23 cellular contexts compared by ENCODE assay signal in the genomic region with DNA sequence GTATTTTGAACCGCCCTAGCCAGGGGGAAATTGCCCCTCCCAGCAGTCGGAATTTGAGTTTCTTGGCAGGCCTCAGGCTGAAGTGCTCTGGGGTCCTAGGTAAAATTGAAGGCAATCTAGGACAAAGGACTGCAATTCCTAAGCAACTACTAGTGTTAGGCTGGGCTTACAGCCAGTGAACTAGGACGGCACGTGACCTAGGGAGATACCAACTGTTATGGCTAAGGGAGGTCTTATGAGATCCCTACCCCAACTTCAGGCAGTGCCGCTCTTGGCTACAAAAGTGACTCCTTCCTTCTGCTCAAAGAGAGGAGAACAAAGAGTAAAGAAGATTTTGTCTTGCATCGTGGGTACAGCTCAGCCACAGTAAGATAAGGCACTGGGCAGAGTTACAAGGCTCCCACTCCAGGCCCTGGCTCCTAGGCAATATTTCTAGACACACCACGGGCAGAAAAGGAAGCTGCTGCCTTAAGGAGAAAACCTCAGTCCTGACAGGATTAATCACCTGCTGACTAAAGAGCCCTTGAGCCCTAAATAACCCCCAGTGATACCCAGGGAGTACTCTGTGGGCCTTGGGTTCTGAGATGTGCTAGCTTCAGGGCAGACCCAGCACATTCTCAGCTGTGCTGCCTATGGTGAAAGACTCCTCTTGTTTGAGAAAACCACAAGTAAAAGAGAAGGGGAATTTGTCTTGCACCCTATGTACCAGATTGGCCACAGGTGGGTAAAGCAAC.
"Had no signal": no experiment of that assay in that cellular context is flagged by ENCODE, and none has a peak within 500 bp of the region (broad histone marks: within the 10 kb centered on the region; RNA-seq: fewer than 3 reads in every experiment).

No MANE protein-coding gene starts in this region.

- H3K4me1 ChIP-seq: suprapubic skin, upper lobe of left lung had no signal

- H3K4me1 Mint-ChIP-seq: activated B cell treated with CpG ODN at 0.5 μM for 24 hours; naive thymus-derived CD8-positive, alpha-beta T cell had no signal

- H3K27ac ChIP-seq: cardiac muscle cell, dorsolateral prefrontal cortex, hepatocyte, neutrophil, suprapubic skin, upper lobe of left lung had no signal

- H2AFZ ChIP-seq: hepatocyte had no signal

- H3K4me3 Mint-ChIP-seq: activated B cell treated with CpG ODN at 0.5 μM for 24 hours; activated CD8-positive, alpha-beta T cell treated with anti-CD3 and anti-CD28 coated beads, Interleukin-2, amount 10 ng/mL, durations not matched to agents 7 days and 5 days; activated T-cell treated with anti-CD3 and anti-CD28 coated beads, Interleukin-2, amount 50 U/mL, for 72 hours; endodermal cell; naive thymus-derived CD8-positive, alpha-beta T cell; stimulated activated naive CD8-positive, alpha-beta T cell treated with anti-CD3 and anti-CD28 coated beads, Interleukin-15, Interleukin-2, amounts not matched to agents 100 ng/mL and 50 ng/mL, for 24 hours had no signal

- ATAC-seq: activated CD8-positive, alpha-beta T cell treated with anti-CD3 and anti-CD28 coated beads, Interleukin-2, amount 10 ng/mL, durations not matched to agents 7 days and 5 days; activated naive CD4-positive, alpha-beta T cell treated with anti-CD3 and anti-CD28 coated beads, Interleukin-2, amount 50 U/mL, for 72 hours; activated T-cell treated with anti-CD3 and anti-CD28 coated beads, Interleukin-2, amount 50 U/mL, for 72 hours; left lobe of liver; mucosa of descending colon; naive thymus-derived CD8-positive, alpha-beta T cell had no signal

- H3K79me2 ChIP-seq: hepatocyte had no signal

- DNase-seq: activated B cell treated with CpG ODN at 0.5 μM for 24 hours; activated CD4-positive, alpha-beta T cell treated with anti-CD3 and anti-CD28 coated beads for 48 hours; activated CD8-positive, alpha-beta memory T cell treated with anti-CD3 and anti-CD28 coated beads, Interleukin-2, amount 50 U/mL, for 4 hours; activated CD8-positive, alpha-beta T cell treated with anti-CD3 and anti-CD28 coated beads, Interleukin-2, amount 10 ng/mL, durations not matched to agents 7 days and 5 days; activated gamma-delta T cell; activated T-cell treated with anti-CD3 and anti-CD28 coated beads, Interleukin-2, amount 50 U/mL, for 72 hours; dorsolateral prefrontal cortex; endodermal cell; erythroblast; mucosa of descending colon; naive thymus-derived CD8-positive, alpha-beta T cell; stimulated activated CD4-positive, alpha-beta T cell treated with anti-CD3 and anti-CD28 coated beads, Interleukin-4, amount 100 ng/mL, for 4 hours; stimulated activated CD8-positive, alpha-beta memory T cell treated with anti-CD3 and anti-CD28 coated beads, Interleukin-4, amount 100 ng/mL, for 48 hours; T-helper 2 cell; upper lobe of left lung had no signal

- H3K27ac Mint-ChIP-seq: activated B cell treated with CpG ODN at 0.5 μM for 24 hours; activated CD8-positive, alpha-beta T cell treated with anti-CD3 and anti-CD28 coated beads, Interleukin-2, amount 10 ng/mL, durations not matched to agents 7 days and 5 days; activated naive CD4-positive, alpha-beta T cell treated with anti-CD3 and anti-CD28 coated beads, Interleukin-2, amount 50 U/mL, for 72 hours; activated T-cell treated with anti-CD3 and anti-CD28 coated beads, Interleukin-2, amount 50 U/mL, for 72 hours; endodermal cell; naive thymus-derived CD8-positive, alpha-beta T cell; stimulated activated naive CD8-positive, alpha-beta T cell treated with anti-CD3 and anti-CD28 coated beads, Interleukin-15, Interleukin-2, amounts not matched to agents 100 ng/mL and 50 ng/mL, for 24 hours had no signal

- H3K36me3 Mint-ChIP-seq: activated naive CD4-positive, alpha-beta T cell treated with anti-CD3 and anti-CD28 coated beads, Interleukin-2, amount 50 U/mL, for 72 hours; naive thymus-derived CD8-positive, alpha-beta T cell had no signal

- H3K4me2 ChIP-seq: hepatocyte had no signal

- H3K9me3 Mint-ChIP-seq: activated B cell treated with CpG ODN at 0.5 μM for 24 hours; activated T-cell treated with anti-CD3 and anti-CD28 coated beads, Interleukin-2, amount 50 U/mL, for 72 hours; endodermal cell; stimulated activated naive CD8-positive, alpha-beta T cell treated with anti-CD3 and anti-CD28 coated beads, Interleukin-15, Interleukin-2, amounts not matched to agents 100 ng/mL and 50 ng/mL, for 24 hours had no signal

- H3K36me3 ChIP-seq: cardiac muscle cell, neutrophil, suprapubic skin, upper lobe of left lung had no signal

- H3K27me3 Mint-ChIP-seq: activated B cell treated with CpG ODN at 0.5 μM for 24 hours; stimulated activated naive CD8-positive, alpha-beta T cell treated with anti-CD3 and anti-CD28 coated beads, Interleukin-15, Interleukin-2, amounts not matched to agents 100 ng/mL and 50 ng/mL, for 24 hours had no signal

- H3K27me3 ChIP-seq: cardiac muscle cell, dorsolateral prefrontal cortex, hepatocyte, neutrophil, suprapubic skin, upper lobe of left lung had no signal

- H3K4me3 ChIP-seq: cardiac muscle cell, dorsolateral prefrontal cortex, hepatocyte, mucosa of descending colon, skin epidermis, suprapubic skin, upper lobe of left lung had no signal

- H3K9me3 ChIP-seq: mucosa of descending colon, neutrophil, suprapubic skin, upper lobe of left lung had no signal
